ENCODE assay signal across 1 cellular context in the genomic region with DNA sequence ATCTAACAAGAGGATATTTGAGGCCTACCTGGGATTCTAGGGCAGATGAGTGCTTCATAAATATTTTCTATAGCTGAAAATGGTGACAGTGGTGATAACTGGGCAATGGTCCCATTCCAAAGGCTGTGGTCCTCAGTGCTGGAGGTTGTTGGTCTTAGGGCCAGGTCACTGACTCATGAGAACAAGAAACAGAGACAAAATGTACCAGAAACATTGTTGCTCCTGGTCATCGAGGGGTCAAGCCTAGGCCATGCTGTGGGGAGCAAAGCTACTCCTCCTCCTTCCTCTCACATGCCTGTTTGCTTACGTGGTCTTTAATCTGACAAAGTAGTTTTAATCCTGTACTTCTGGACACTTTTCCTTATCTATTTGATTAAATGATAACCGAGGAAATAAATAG.
TF ChIP-seq lines count a peak whose summit lies in the region.

No MANE protein-coding gene starts in this region.

TF ChIP-seq in WTC11, 78 proteins besides CTCF, POLR2A, EP300 and RAD21 (continued from another document):
- TF ChIP-seq, protein P1, sequence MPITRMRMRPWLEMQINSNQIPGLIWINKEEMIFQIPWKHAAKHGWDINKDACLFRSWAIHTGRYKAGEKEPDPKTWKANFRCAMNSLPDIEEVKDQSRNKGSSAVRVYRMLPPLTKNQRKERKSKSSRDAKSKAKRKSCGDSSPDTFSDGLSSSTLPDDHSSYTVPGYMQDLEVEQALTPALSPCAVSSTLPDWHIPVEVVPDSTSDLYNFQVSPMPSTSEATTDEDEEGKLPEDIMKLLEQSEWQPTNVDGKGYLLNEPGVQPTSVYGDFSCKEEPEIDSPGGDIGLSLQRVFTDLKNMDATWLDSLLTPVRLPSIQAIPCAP (CRISPR knock-in tag; IDR thresholded peaks at IDR 0.05), result no peak
- TF ChIP-seq SMAD4 (CRISPR knock-in tag; IDR thresholded peaks at IDR 0.05), result no peak
TF ChIP-seq in WTC11: peak in this region for 0.
